ENCODE assay signal across 1 cellular context in the genomic region with DNA sequence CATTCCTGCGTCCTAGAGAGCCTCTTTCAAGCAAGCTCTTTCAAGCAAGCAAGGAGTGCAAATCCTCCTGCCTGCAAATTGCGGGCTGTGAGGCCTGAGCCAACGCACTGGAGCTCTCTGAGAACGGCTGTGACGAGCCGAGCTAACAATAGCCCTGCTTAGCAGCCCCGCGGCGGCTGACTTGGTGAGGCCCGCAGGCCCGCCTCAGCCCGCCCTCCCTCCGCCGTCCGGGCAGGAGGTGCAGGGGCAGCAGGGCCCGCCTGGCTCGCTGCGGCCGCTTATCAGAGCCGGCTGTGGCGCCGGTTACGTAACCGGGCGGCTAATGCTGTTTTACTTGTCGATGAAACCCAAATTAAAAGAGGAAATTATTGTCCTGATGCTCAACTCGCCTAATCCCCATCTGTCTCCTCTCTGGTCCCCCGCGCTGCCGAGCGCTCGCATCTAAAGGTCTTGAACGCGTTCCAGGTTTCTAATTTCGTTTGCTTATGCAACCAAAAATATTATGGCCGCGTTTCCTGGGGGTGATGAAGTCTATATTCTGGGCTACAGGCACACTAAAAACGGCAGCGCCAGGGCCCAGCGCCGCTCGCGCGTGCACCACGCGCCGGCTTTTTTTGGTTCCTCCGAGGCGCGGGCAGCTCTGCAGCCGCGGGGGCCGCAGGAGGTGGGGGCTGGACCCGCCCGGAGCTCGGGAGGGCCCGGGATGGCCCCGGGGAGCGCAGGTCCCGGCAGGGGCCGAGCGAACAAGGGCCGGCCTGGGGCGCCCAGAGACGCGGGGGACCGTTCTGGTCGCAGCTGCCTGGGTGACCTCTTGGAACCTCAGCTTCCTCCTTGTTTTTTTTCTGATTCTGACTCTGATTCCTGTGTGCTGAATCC.
TF ChIP-seq lines count a peak whose summit lies in the region.

No MANE protein-coding gene starts in this region.

TF ChIP-seq in HepG2, 621 proteins besides CTCF, POLR2A, EP300 and RAD21 (continued from another document and continues in another):
- TF ChIP-seq ZNF160 (CRISPR knock-in tag; IDR thresholded peaks at IDR 0.05): no peak
- TF ChIP-seq YY1 (IDR thresholded peaks at IDR 0.05; ENCODE audit: insufficient read depth, insufficient replicate concordance, low read depth, low read length): peak; percentile 71
- TF ChIP-seq, protein P1, sequence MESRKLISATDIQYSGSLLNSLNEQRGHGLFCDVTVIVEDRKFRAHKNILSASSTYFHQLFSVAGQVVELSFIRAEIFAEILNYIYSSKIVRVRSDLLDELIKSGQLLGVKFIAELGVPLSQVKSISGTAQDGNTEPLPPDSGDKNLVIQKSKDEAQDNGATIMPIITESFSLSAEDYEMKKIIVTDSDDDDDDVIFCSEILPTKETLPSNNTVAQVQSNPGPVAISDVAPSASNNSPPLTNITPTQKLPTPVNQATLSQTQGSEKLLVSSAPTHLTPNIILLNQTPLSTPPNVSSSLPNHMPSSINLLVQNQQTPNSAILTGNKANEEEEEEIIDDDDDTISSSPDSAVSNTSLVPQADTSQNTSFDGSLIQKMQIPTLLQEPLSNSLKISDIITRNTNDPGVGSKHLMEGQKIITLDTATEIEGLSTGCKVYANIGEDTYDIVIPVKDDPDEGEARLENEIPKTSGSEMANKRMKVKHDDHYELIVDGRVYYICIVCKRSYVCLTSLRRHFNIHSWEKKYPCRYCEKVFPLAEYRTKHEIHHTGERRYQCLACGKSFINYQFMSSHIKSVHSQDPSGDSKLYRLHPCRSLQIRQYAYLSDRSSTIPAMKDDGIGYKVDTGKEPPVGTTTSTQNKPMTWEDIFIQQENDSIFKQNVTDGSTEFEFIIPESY (CRISPR knock-in tag; IDR thresholded peaks at IDR 0.05): no peak
- TF ChIP-seq NFE2L2 (IDR thresholded peaks at IDR 0.05; ENCODE audit: low read length): no peak
- no peak for TF ChIP-seq HNRNPH1 (optimal IDR thresholded peaks at IDR 0.05; ENCODE audit: low read depth, low read length)
- no peak for TF ChIP-seq EZH2 (conservative IDR thresholded peaks at IDR 0.05; ENCODE audit: low read depth, low read length)
- 0 out of 2 replicates have a peak, but pooled peaks have one; percentile 60 for TF ChIP-seq NKX3-1 (CRISPR knock-in tag; IDR thresholded peaks at IDR 0.05)
- TF ChIP-seq, protein P2, sequence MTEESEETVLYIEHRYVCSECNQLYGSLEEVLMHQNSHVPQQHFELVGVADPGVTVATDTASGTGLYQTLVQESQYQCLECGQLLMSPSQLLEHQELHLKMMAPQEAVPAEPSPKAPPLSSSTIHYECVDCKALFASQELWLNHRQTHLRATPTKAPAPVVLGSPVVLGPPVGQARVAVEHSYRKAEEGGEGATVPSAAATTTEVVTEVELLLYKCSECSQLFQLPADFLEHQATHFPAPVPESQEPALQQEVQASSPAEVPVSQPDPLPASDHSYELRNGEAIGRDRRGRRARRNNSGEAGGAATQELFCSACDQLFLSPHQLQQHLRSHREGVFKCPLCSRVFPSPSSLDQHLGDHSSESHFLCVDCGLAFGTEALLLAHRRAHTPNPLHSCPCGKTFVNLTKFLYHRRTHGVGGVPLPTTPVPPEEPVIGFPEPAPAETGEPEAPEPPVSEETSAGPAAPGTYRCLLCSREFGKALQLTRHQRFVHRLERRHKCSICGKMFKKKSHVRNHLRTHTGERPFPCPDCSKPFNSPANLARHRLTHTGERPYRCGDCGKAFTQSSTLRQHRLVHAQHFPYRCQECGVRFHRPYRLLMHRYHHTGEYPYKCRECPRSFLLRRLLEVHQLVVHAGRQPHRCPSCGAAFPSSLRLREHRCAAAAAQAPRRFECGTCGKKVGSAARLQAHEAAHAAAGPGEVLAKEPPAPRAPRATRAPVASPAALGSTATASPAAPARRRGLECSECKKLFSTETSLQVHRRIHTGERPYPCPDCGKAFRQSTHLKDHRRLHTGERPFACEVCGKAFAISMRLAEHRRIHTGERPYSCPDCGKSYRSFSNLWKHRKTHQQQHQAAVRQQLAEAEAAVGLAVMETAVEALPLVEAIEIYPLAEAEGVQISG (CRISPR knock-in tag; IDR thresholded peaks at IDR 0.05): peak; percentile 77
- 0 out of 2 replicates have a peak, but pooled peaks have one; percentile 29 for TF ChIP-seq AHR (CRISPR knock-in tag; IDR thresholded peaks at IDR 0.05)
- TF ChIP-seq, protein P3, sequence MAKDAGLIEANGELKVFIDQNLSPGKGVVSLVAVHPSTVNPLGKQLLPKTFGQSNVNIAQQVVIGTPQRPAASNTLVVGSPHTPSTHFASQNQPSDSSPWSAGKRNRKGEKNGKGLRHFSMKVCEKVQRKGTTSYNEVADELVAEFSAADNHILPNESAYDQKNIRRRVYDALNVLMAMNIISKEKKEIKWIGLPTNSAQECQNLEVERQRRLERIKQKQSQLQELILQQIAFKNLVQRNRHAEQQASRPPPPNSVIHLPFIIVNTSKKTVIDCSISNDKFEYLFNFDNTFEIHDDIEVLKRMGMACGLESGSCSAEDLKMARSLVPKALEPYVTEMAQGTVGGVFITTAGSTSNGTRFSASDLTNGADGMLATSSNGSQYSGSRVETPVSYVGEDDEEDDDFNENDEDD (CRISPR knock-in tag; IDR thresholded peaks at IDR 0.05; ENCODE audit: borderline replicate concordance): peak; percentile 47; the same call in 1 of the 2 replicates
- no peak for TF ChIP-seq SRF (IDR thresholded peaks at IDR 0.05; ENCODE audit: low read depth, low read length)
- peak; percentile 45; the same call in 1 of the 2 replicates for TF ChIP-seq ZNF569 (CRISPR knock-in tag; IDR thresholded peaks at IDR 0.05; ENCODE audit: borderline replicate concordance)
- TF ChIP-seq, protein P4, sequence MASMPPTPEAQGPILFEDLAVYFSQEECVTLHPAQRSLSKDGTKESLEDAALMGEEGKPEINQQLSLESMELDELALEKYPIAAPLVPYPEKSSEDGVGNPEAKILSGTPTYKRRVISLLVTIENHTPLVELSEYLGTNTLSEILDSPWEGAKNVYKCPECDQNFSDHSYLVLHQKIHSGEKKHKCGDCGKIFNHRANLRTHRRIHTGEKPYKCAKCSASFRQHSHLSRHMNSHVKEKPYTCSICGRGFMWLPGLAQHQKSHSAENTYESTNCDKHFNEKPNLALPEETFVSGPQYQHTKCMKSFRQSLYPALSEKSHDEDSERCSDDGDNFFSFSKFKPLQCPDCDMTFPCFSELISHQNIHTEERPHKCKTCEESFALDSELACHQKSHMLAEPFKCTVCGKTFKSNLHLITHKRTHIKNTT (CRISPR knock-in tag; IDR thresholded peaks at IDR 0.05): 0 out of 2 replicates have a peak, but pooled peaks have one; percentile 19
- peak; percentile 53 for TF ChIP-seq ZNF772 (CRISPR knock-in tag; IDR thresholded peaks at IDR 0.05)
- TF ChIP-seq ZFP62 (CRISPR knock-in tag; IDR thresholded peaks at IDR 0.05): no peak
- TF ChIP-seq JUND (CRISPR knock-in tag; IDR thresholded peaks at IDR 0.05): no peak
- TF ChIP-seq ZNF556 (CRISPR knock-in tag; IDR thresholded peaks at IDR 0.05; ENCODE audit: borderline replicate concordance): peak; percentile 96
- no peak for TF ChIP-seq FOXA1 (IDR thresholded peaks at IDR 0.05)
- TF ChIP-seq FOXA1 (CRISPR knock-in tag; IDR thresholded peaks at IDR 0.05): peak; percentile 38; the same call in 1 of the 2 replicates
- TF ChIP-seq ZSCAN12 (CRISPR knock-in tag; IDR thresholded peaks at IDR 0.05): no peak
- peak; percentile 77 for TF ChIP-seq GFI1 (CRISPR knock-in tag; IDR thresholded peaks at IDR 0.05; ENCODE audit: borderline replicate concordance)
- TF ChIP-seq, protein P5, sequence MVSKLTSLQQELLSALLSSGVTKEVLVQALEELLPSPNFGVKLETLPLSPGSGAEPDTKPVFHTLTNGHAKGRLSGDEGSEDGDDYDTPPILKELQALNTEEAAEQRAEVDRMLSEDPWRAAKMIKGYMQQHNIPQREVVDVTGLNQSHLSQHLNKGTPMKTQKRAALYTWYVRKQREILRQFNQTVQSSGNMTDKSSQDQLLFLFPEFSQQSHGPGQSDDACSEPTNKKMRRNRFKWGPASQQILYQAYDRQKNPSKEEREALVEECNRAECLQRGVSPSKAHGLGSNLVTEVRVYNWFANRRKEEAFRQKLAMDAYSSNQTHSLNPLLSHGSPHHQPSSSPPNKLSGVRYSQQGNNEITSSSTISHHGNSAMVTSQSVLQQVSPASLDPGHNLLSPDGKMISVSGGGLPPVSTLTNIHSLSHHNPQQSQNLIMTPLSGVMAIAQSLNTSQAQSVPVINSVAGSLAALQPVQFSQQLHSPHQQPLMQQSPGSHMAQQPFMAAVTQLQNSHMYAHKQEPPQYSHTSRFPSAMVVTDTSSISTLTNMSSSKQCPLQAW (CRISPR knock-in tag; IDR thresholded peaks at IDR 0.05): peak; percentile 34; the same call in 1 of the 2 replicates
- TF ChIP-seq SOX5 (CRISPR knock-in tag; IDR thresholded peaks at IDR 0.05; ENCODE audit: borderline replicate concordance): peak; percentile 64
- TF ChIP-seq ZBTB42 (CRISPR knock-in tag; IDR thresholded peaks at IDR 0.05): no peak
- peak; percentile 5 for TF ChIP-seq ZNF792 (CRISPR knock-in tag; IDR thresholded peaks at IDR 0.05)
- no peak for TF ChIP-seq GZF1 (CRISPR knock-in tag; IDR thresholded peaks at IDR 0.05)
- TF ChIP-seq SOX6 (IDR thresholded peaks at IDR 0.05): no peak
- peak; percentile 81 for TF ChIP-seq SOX6 (CRISPR knock-in tag; IDR thresholded peaks at IDR 0.05)
- TF ChIP-seq GATA4 (IDR thresholded peaks at IDR 0.05; ENCODE audit: borderline replicate concordance, low read depth): 0 out of 2 replicates have a peak, but pooled peaks have one; percentile 56
- TF ChIP-seq GATAD2A (CRISPR knock-in tag; IDR thresholded peaks at IDR 0.05): peak; percentile 72
- TF ChIP-seq SMAD9 (CRISPR knock-in tag; IDR thresholded peaks at IDR 0.05): 0 out of 2 replicates have a peak, but pooled peaks have one; percentile 64
- TF ChIP-seq TARDBP (CRISPR knock-in tag; IDR thresholded peaks at IDR 0.05): peak; percentile 60; the same call in 1 of the 2 replicates
- TF ChIP-seq ZNF720 (CRISPR knock-in tag; IDR thresholded peaks at IDR 0.05): no peak
- peak; percentile 84 for TF ChIP-seq CEBPB (IDR thresholded peaks at IDR 0.05; ENCODE audit: borderline replicate concordance, low read depth, low read length)
- peak; percentile 63 for TF ChIP-seq ZNF501 (CRISPR knock-in tag; IDR thresholded peaks at IDR 0.05)
- peak; percentile 67; the same call in 1 of the 2 replicates for TF ChIP-seq ZNF329 (CRISPR knock-in tag; IDR thresholded peaks at IDR 0.05; ENCODE audit: low read depth)
- no peak for TF ChIP-seq NFIB (CRISPR knock-in tag; IDR thresholded peaks at IDR 0.05; ENCODE audit: borderline replicate concordance)
- TF ChIP-seq CHD4 (IDR thresholded peaks at IDR 0.05; ENCODE audit: borderline replicate concordance, low read length): no peak
- no peak; the same call in 1 of the 2 replicates for TF ChIP-seq HOXA9 (CRISPR knock-in tag; IDR thresholded peaks at IDR 0.05; ENCODE audit: borderline replicate concordance)
- peak; percentile 45; the same call in 1 of the 2 replicates for TF ChIP-seq PAWR (CRISPR knock-in tag; IDR thresholded peaks at IDR 0.05; ENCODE audit: borderline replicate concordance)
- TF ChIP-seq ZMYM3 (CRISPR knock-in tag; IDR thresholded peaks at IDR 0.05): peak; percentile 80; the same call in 1 of the 2 replicates
- TF ChIP-seq RBFOX2 (IDR thresholded peaks at IDR 0.05; ENCODE audit: low read depth, low read length): peak; percentile 77
- TF ChIP-seq, protein P6, sequence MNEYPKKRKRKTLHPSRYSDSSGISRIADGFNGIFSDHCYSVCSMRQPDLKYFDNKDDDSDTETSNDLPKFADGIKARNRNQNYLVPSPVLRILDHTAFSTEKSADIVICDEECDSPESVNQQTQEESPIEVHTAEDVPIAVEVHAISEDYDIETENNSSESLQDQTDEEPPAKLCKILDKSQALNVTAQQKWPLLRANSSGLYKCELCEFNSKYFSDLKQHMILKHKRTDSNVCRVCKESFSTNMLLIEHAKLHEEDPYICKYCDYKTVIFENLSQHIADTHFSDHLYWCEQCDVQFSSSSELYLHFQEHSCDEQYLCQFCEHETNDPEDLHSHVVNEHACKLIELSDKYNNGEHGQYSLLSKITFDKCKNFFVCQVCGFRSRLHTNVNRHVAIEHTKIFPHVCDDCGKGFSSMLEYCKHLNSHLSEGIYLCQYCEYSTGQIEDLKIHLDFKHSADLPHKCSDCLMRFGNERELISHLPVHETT (CRISPR knock-in tag; conservative IDR thresholded peaks at IDR 0.05): 0 out of 2 replicates have a peak, but pooled peaks have one; percentile 24
- no peak for TF ChIP-seq ZNF138 (CRISPR knock-in tag; IDR thresholded peaks at IDR 0.05; ENCODE audit: low read depth)
- TF ChIP-seq, protein P7, sequence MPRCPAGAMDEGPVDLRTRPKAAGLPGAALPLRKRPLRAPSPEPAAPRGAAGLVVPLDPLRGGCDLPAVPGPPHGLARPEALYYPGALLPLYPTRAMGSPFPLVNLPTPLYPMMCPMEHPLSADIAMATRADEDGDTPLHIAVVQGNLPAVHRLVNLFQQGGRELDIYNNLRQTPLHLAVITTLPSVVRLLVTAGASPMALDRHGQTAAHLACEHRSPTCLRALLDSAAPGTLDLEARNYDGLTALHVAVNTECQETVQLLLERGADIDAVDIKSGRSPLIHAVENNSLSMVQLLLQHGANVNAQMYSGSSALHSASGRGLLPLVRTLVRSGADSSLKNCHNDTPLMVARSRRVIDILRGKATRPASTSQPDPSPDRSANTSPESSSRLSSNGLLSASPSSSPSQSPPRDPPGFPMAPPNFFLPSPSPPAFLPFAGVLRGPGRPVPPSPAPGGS (CRISPR knock-in tag; IDR thresholded peaks at IDR 0.05): peak; percentile 72; the same call in 1 of the 2 replicates
- peak; percentile 11; the same call in 1 of the 2 replicates for TF ChIP-seq ZBTB20 (CRISPR knock-in tag; IDR thresholded peaks at IDR 0.05; ENCODE audit: borderline replicate concordance, low read depth)
- no peak for TF ChIP-seq ZC3H4 (CRISPR knock-in tag; IDR thresholded peaks at IDR 0.05; ENCODE audit: borderline replicate concordance)
- TF ChIP-seq, protein P8, sequence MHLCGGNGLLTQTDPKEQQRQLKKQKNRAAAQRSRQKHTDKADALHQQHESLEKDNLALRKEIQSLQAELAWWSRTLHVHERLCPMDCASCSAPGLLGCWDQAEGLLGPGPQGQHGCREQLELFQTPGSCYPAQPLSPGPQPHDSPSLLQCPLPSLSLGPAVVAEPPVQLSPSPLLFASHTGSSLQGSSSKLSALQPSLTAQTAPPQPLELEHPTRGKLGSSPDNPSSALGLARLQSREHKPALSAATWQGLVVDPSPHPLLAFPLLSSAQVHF (CRISPR knock-in tag; IDR thresholded peaks at IDR 0.05): no peak
- TF ChIP-seq MYNN (CRISPR knock-in tag; IDR thresholded peaks at IDR 0.05; ENCODE audit: low read depth): 0 out of 2 replicates have a peak, but pooled peaks have one; percentile 61
- no peak for TF ChIP-seq ZNF441 (CRISPR knock-in tag; IDR thresholded peaks at IDR 0.05; ENCODE audit: borderline replicate concordance)
